Comparison of ENCODE assay signal across 22 cellular contexts in the genomic region with DNA sequence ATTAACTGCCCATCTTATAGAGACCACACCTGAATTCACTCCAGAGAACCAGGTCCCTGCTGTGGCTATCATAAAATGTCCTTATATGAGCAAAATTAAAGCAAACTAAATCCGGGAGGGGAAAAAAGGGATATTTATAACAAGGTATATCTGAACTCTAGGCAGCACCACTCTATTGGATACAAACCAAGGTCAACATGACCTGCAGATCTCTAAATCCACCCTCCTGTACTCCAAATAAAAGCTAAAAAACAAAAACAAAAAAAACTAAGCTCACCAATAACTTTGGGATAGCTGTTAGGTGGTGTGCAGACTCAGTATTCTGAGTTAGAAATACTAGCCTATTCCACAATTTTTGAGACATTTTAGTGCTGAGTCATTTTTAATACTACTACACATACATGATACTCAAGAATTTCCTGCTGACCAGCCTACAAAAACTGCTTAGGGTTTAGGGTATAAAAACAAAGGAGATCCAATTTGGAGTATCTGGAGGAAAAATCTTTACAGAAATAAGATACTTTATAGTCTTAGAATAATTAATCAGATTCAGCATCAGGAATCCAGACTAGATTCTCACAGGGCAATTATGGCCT. TPM values are rescaled to one million over a fixed set of nuclear protein-coding genes. Genes with fewer than 3 reads are reported as not detected.
DNase-seq lines count a peak whose midpoint lies in the region; ATAC-seq, FAIRE-seq and TF ChIP-seq lines count a peak whose summit lies in the region.
"Had no signal": no experiment of that assay in that cellular context is flagged by ENCODE, and none has a peak within 500 bp of the region (broad histone marks: within the 10 kb centered on the region; RNA-seq: fewer than 3 reads in every experiment).

No MANE protein-coding gene starts in this region.

- H3K36me3 ChIP-seq in astrocyte (ENCODE audit: insufficient read depth, low read length): peaks cover 24% of the 10 kb centered on the region
- H3K36me3 ChIP-seq in thoracic aorta: peaks cover 1% of the 10 kb centered on the region
- peaks cover 13 to 65% of the 10 kb centered on the region in 2 donors for H3K36me3 ChIP-seq in neuronal stem cell (replicated peaks in 1 of 2; ENCODE audit: control insufficient read depth in 2 of 2, insufficient read depth in 2 of 2, low read length in 2 of 2)

- no peak overlapping the region for H2BK120ac ChIP-seq in neuronal stem cell (ENCODE audit: low read depth, low read length)

- peak overlapping the region; percentile 50 for H3K27ac Mint-ChIP-seq in astrocyte (ENCODE audit: unreplicated experiment)
- H3K27ac Mint-ChIP-seq: activated naive CD4-positive, alpha-beta T cell treated with anti-CD3 and anti-CD28 coated beads for 36 hours; brain; H9 had no signal

- H3K79me2 ChIP-seq in astrocyte (ENCODE audit: insufficient read depth, low read length): no peaks in the 10 kb centered on the region

- H3K4me3 Mint-ChIP-seq in astrocyte (ENCODE audit: unreplicated experiment): no peak overlapping the region
- H3K4me3 Mint-ChIP-seq: activated naive CD4-positive, alpha-beta T cell treated with anti-CD3 and anti-CD28 coated beads for 36 hours; brain; H9 had no signal

- H3K9me3 Mint-ChIP-seq in astrocyte (ENCODE audit: unreplicated experiment): peaks cover 3% of the 10 kb centered on the region
- H3K9me3 Mint-ChIP-seq: activated naive CD4-positive, alpha-beta T cell treated with anti-CD3 and anti-CD28 coated beads for 36 hours; brain; H9 had no signal

- peak; percentile 64 for FAIRE-seq in astrocyte (lab: Jason Lieb, UNC)
- FAIRE-seq: RCC 7860 had no signal

- no peak overlapping the region for H2AFZ ChIP-seq in astrocyte (ENCODE audit: low read depth, low read length)
- no peak overlapping the region for H2AFZ ChIP-seq in neuronal stem cell (ENCODE audit: low read length)

- H3K27ac ChIP-seq in astrocyte (ENCODE audit: low read depth, low read length) (peak overlapping the region; percentile 19), thoracic aorta (peak overlapping the region; percentile 48 to 87), neuronal stem cell (replicated peaks; ENCODE audit: low read length) (no peak overlapping the region)
- H3K27ac ChIP-seq: C4-2B, HL-60, skin epidermis, suprapubic skin had no signal

- H3K36me3 Mint-ChIP-seq in astrocyte (ENCODE audit: low read depth, unreplicated experiment): peaks cover 40% of the 10 kb centered on the region

- no peaks in the 10 kb centered on the region for H3K79me1 ChIP-seq in neuronal stem cell (ENCODE audit: low read depth, low read length)

- ATAC-seq in thoracic aorta (ENCODE audit: insufficient number of reproducible peaks, low FRiP score, low read depth): no peak
- ATAC-seq: left colon had no signal

- H3K4me3 ChIP-seq in astrocyte (ENCODE audit: insufficient read depth, low read depth, low read length) (no peak overlapping the region), fibroblast of the aortic adventitia (ENCODE audit: low read depth, low read length) (no peak overlapping the region), thoracic aorta (no peak overlapping the region), neuronal stem cell (ENCODE audit: low read length in 2 of 2) (no peak overlapping the region)
- H3K4me3 ChIP-seq: skin epidermis, suprapubic skin had no signal

- no peak overlapping the region for H3K9ac ChIP-seq in astrocyte (ENCODE audit: low read length)
- H3K9ac ChIP-seq in neuronal stem cell (ENCODE audit: low read depth, low read length, poor library complexity): no peak overlapping the region

- H3K18ac ChIP-seq in neuronal stem cell (ENCODE audit: low read length): no peak overlapping the region

- H4K20me1 ChIP-seq in astrocyte (ENCODE audit: insufficient read depth, low read length): no peaks in the 10 kb centered on the region

- no peak overlapping the region for H2BK15ac ChIP-seq in neuronal stem cell (ENCODE audit: low read length)

- DNase-seq in HCEC 1CT (peak; percentile 76), astrocyte (ENCODE audit: low read depth) (peak; percentile 60), fibroblast of the aortic adventitia (ENCODE audit: low read depth) (peak; percentile 59), thoracic aorta (ENCODE audit: low spot score) (no peak), neuronal stem cell (ENCODE audit: low spot score) (no peak), NCI-H446 (lab: John Stamatoyannopoulos, UW) (no peak), activated T-cell treated with anti-CD3 and anti-CD28 coated beads for 4 hours (no peak)
- DNase-seq: activated CD4-positive, alpha-beta T cell treated with anti-CD3 and anti-CD28 coated beads for 48 hours; activated naive CD4-positive, alpha-beta T cell treated with anti-CD3 and anti-CD28 coated beads for 36 hours; H9; KBM-7; left colon; NCI-H1048; NCI-H2107; NCI-H82; occipital lobe had no signal

- H4K8ac ChIP-seq in neuronal stem cell (ENCODE audit: low read depth, low read length): no peak overlapping the region

- H2BK12ac ChIP-seq in neuronal stem cell (ENCODE audit: low read length): no peak overlapping the region

- H3K4me1 Mint-ChIP-seq in astrocyte (ENCODE audit: low read depth, unreplicated experiment): peaks cover 33% of the 10 kb centered on the region
- H3K4me1 Mint-ChIP-seq: brain, H9 had no signal

- TF ChIP-seq CTCF in astrocyte (IDR thresholded peaks at IDR 0.05; ENCODE audit: insufficient read depth, low read depth, low read length) (no peak), fibroblast of the aortic adventitia (IDR thresholded peaks at IDR 0.05; ENCODE audit: insufficient read depth, low read length) (no peak), thoracic aorta (IDR thresholded peaks at IDR 0.05) (no peak)

- H4K91ac ChIP-seq in neuronal stem cell (ENCODE audit: low read depth, low read length, poor library complexity): no peak overlapping the region

- no peak overlapping the region for H3K4ac ChIP-seq in neuronal stem cell (ENCODE audit: low read length)

- H3K27me3 ChIP-seq in astrocyte (ENCODE audit: insufficient read depth, low read length) (no peaks in the 10 kb centered on the region), thoracic aorta (replicated peaks; ENCODE audit: insufficient read depth) (no peaks in the 10 kb centered on the region), neuronal stem cell (ENCODE audit: control insufficient read depth in 3 of 3, insufficient read depth in 3 of 3, low read depth in 1 of 3, low read length in 3 of 3) (no peaks in the 10 kb centered on the region)
- H3K27me3 ChIP-seq: suprapubic skin had no signal

- no peak overlapping the region for H3K14ac ChIP-seq in neuronal stem cell (ENCODE audit: low read length)

- H3K4me1 ChIP-seq in astrocyte (ENCODE audit: insufficient read depth, low read length) (peaks cover 33% of the 10 kb centered on the region), thoracic aorta (ENCODE audit: control insufficient read depth in 1 of 2, low read depth in 2 of 2) (peaks cover 49 to 91% of the 10 kb centered on the region in 2 donors), neuronal stem cell (ENCODE audit: control insufficient read depth in 2 of 2, insufficient read depth in 1 of 2, low read depth in 1 of 2, low read length in 2 of 2) (no peaks in the 10 kb centered on the region)

- H3K9me3 ChIP-seq in astrocyte (ENCODE audit: insufficient read depth, low read depth, low read length) (no peaks in the 10 kb centered on the region), thoracic aorta (no peaks in the 10 kb centered on the region), neuronal stem cell (replicated peaks in 1 of 2; ENCODE audit: control insufficient read depth in 2 of 2, insufficient read depth in 1 of 2, low read depth in 1 of 2, low read length in 2 of 2) (no peaks in the 10 kb centered on the region)
- H3K9me3 ChIP-seq: suprapubic skin had no signal

- H2AK5ac ChIP-seq in neuronal stem cell (ENCODE audit: low read depth, low read length): no peak overlapping the region

- H3K27me3 Mint-ChIP-seq in astrocyte (ENCODE audit: low read depth, unreplicated experiment): no peaks in the 10 kb centered on the region
- H3K27me3 Mint-ChIP-seq: brain had no signal

- no peak overlapping the region for H3K23ac ChIP-seq in neuronal stem cell (ENCODE audit: low read depth, low read length, poor library complexity)

- H3K4me2 ChIP-seq in astrocyte (ENCODE audit: low read length): peak overlapping the region; percentile 58
- no peak overlapping the region for H3K4me2 ChIP-seq in neuronal stem cell (ENCODE audit: insufficient read depth, low read length, poor library complexity, severe bottlenecking)

- no peak overlapping the region for H2BK5ac ChIP-seq in neuronal stem cell (ENCODE audit: low read length)

- WGBS in neuronal stem cell (ENCODE audit: extremely low coverage in 2 of 2, insufficient read length in 2 of 2, insufficient replicate concordance in 1 of 2), 2 donors: no CpG with 5 or more reads among the region's 1 CpG

RNA-seq across cellular contexts. Expression of a gene that starts 46.6 kb away (rescaled TPM):
- total RNA-seq in astrocyte (162 and 196 TPM in 2 replicates), fibroblast of the aortic adventitia (ENCODE audit: low replicate concordance) (58.5 and 157 TPM in 2 replicates), thoracic aorta (100 to 1,000 TPM; 674 to 973 TPM)
- polyA plus RNA-seq in neuronal stem cell (2013, experiment 1 of 2): 1.4 TPM
- polyA plus RNA-seq in neuronal stem cell (2013, experiment 2 of 2): 1.3 TPM

RNA-seq across cellular contexts. Expression of a gene that starts 54.2 kb away (rescaled TPM):
- total RNA-seq in astrocyte: 54.6 and 59.0 TPM in 2 replicates
- 21.8 and 27.1 TPM in 2 replicates for total RNA-seq in fibroblast of the aortic adventitia (ENCODE audit: low replicate concordance)
- total RNA-seq in thoracic aorta: 10 to 100 TPM; 29.6 to 51.4 TPM
- polyA plus RNA-seq in neuronal stem cell (2013, experiment 1 of 2): 29.2 TPM
- polyA plus RNA-seq in neuronal stem cell (2013, experiment 2 of 2): 29.2 TPM

RNA-seq across cellular contexts. Expression of a gene that starts 54.3 kb away (rescaled TPM):
- total RNA-seq in astrocyte: 60.5 and 64.1 TPM in 2 replicates
- 52.2 and 52.3 TPM in 2 replicates for total RNA-seq in fibroblast of the aortic adventitia (ENCODE audit: low replicate concordance)
- total RNA-seq in thoracic aorta: 10 to 100 TPM; 31.8 to 32.5 TPM
- 52.6 TPM for polyA plus RNA-seq in neuronal stem cell (2013, experiment 1 of 2)
- 52.0 TPM for polyA plus RNA-seq in neuronal stem cell (2013, experiment 2 of 2)

Comparison
In these comparisons a context has a peak if more than half of its experiments do, and no peak if none do; other contexts are left out.
1. DNase-seq: peak in HCEC 1CT (single experiment), astrocyte (single experiment) and fibroblast of the aortic adventitia (single experiment); none in thoracic aorta (single experiment), neuronal stem cell (single experiment), NCI-H446 (0 of 2) and activated T-cell treated with anti-CD3 and anti-CD28 coated beads for 4 hours (single experiment).